ENCODE assay signal across 8 cellular contexts in the genomic region with DNA sequence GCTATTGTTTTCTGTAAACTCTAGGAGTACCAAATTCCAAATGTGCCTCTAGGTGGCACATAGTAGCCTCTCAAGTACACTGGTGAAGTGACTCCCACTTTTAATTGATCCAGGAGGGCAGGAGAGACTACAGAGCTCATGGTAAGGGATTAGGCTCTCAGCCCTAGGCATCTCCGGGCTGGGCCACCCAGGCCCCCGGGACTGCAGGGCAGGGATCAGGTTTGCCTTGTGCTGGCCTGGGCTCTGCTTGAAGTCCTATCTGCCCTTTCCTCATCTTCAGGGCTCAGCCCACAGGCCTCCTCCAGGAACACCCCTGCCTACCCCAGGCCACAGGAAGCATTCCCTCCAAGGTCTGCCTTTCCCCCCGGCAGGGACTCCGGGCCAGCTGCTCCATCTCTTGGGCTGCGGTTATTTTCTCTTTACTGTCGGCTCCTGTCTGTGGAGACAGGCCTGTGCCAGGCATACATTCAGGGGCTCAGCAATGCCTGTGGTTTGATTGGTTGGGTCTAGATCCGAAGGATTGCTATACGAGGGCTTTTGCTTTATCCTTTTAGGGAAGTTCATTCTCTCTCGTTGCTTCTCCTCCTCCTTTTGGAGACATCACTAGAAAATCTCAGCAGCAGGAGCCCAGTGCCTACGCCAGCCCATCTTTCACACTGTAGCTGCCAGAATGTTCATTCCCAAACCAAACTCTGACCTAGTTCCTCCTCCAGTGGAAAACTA. TPM values are rescaled to one million over a fixed set of nuclear protein-coding genes. Genes with fewer than 3 reads are reported as not detected.
DNase-seq lines count a peak whose midpoint lies in the region; ATAC-seq, FAIRE-seq and TF ChIP-seq lines count a peak whose summit lies in the region.

No MANE protein-coding gene starts in this region.

- H3K4me3 ChIP-seq in epithelial cell of proximal tubule (ENCODE audit: low read depth, low read length): no peak overlapping the region

- no peak for FAIRE-seq in RCC 7860 (lab: Jason Lieb, UNC)

- DNase-seq in DMS 273 (lab: John Stamatoyannopoulos, UW; ENCODE audit: unreplicated experiment) (peak; percentile 67), NCI-H82 (lab: John Stamatoyannopoulos, UW) (peak; percentile 80), epithelial cell of proximal tubule (ENCODE audit: low read depth) (no peak), occipital lobe (lab: John Stamatoyannopoulos, UW) (peak; percentile 38), DMS79 treated with DMSO at 0.1 percent for 48 hours (lab: John Stamatoyannopoulos, UW) (no peak), RCC 7860 (ENCODE audit: low spot score) (no peak), SHP77 treated with DMSO at 0.1 percent for 48 hours (lab: John Stamatoyannopoulos, UW) (no peak)

- ATAC-seq in HG03097 (IDR thresholded peaks at IDR 0.05; ENCODE audit: low FRiP score, unreplicated experiment): no peak

- peak; percentile 39 for TF ChIP-seq CTCF in epithelial cell of proximal tubule (conservative IDR thresholded peaks at IDR 0.05; ENCODE audit: low read depth, low read length)

RNA-seq across cellular contexts. Expression of gene PARVA, which starts 32.8 kb away (rescaled TPM):
- total RNA-seq in epithelial cell of proximal tubule: 30.2 and 32.6 TPM in 2 replicates
- 5.6 TPM for total RNA-seq in occipital lobe

Comparison
In these comparisons a context has a peak if more than half of its experiments do, and no peak if none do; other contexts are left out.
1. DNase-seq: peak in DMS 273 (single experiment), NCI-H82 (single experiment) and occipital lobe (single experiment); none in epithelial cell of proximal tubule (single experiment), DMS79 treated with DMSO at 0.1 percent for 48 hours (single experiment), RCC 7860 (single experiment) and SHP77 treated with DMSO at 0.1 percent for 48 hours (single experiment).